In the genomic region with DNA sequence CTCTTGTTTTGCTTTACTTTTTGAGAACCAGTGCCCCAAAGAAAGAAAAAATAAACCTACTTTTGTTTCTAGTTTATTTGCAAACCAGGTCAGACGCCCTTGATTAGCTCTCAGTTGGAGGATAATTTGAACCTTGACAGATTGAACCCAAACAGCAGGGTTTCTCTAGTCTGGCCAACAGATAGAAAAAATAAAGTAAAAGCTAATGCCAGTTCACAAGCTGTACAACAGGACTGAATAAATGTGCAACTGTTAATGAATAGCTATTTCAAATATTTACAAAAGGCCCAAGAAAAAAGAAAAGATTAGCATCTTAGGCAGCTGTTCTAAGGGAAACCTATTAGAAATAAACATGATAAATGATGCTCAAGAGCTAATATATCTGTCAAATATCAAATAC, we compare ENCODE assay signal across 23 cellular contexts.
A peak's percentile ranks its signal among the peaks of the same experiment; 100 is the strongest.
DNase-seq lines count a peak whose midpoint lies in the region; ATAC-seq, FAIRE-seq and TF ChIP-seq lines count a peak whose summit lies in the region.
"Had no signal": no experiment of that assay in that cellular context is flagged by ENCODE, and none has a peak within 500 bp of the region (broad histone marks: within the 10 kb centered on the region; RNA-seq: fewer than 3 reads in every experiment).

No MANE protein-coding gene starts in this region.

- no peak for TF ChIP-seq POLR2A in A549 (IDR thresholded peaks at IDR 0.05; ENCODE audit: low read length)

- H3K4me3 ChIP-seq in A549 (no peak overlapping the region), HUES6 (ENCODE audit: low read depth, low read length) (no peak overlapping the region), SK-N-MC (no peak overlapping the region; the same call in 1 of the 2 replicates)
- H3K4me3 ChIP-seq: adrenal gland; BLaER1 treated with 17β-estradiol and CSF1 and Interleukin-3, amounts not matched to agents 10 nM and 100 nM; dorsolateral prefrontal cortex; ovary had no signal

- no peaks in the 10 kb centered on the region for H3K27me3 ChIP-seq in HUES6 (ENCODE audit: control insufficient read depth, insufficient read depth, low read length)
- H3K27me3 ChIP-seq: adrenal gland; BLaER1 treated with 17β-estradiol and CSF1 and Interleukin-3, amounts not matched to agents 10 nM and 100 nM; dorsolateral prefrontal cortex; ovary had no signal

- CTCF ChIA-PET in A549 (lab: Yijun Ruan, JAX) = no interaction called here

- H3K4me1 ChIP-seq in A549 (peaks cover 22% of the 10 kb centered on the region), HUES6 (ENCODE audit: control insufficient read depth, insufficient read depth, low read length) (peaks cover 41% of the 10 kb centered on the region)
- H3K4me1 ChIP-seq: adrenal gland; BLaER1 treated with 17β-estradiol and CSF1 and Interleukin-3, amounts not matched to agents 10 nM and 100 nM had no signal

- no peak overlapping the region for H3K9ac ChIP-seq in HUES6 (ENCODE audit: low read length)
- no peak overlapping the region for H3K9ac ChIP-seq in SK-N-MC (ENCODE audit: insufficient read length)
- H3K9ac ChIP-seq: BLaER1 treated with 17β-estradiol and CSF1 and Interleukin-3, amounts not matched to agents 10 nM and 100 nM had no signal

- H3K36me3 ChIP-seq in HUES6 (ENCODE audit: control insufficient read depth, insufficient read depth, low read length) (no peaks in the 10 kb centered on the region), SK-N-MC (ENCODE audit: insufficient read depth, low read length) (no peaks in the 10 kb centered on the region)
- H3K36me3 ChIP-seq: adrenal gland; BLaER1 treated with 17β-estradiol and CSF1 and Interleukin-3, amounts not matched to agents 10 nM and 100 nM; ovary had no signal

- H3K9me3 ChIP-seq in A549 (no peaks in the 10 kb centered on the region), HUES6 (ENCODE audit: control insufficient read depth, insufficient read depth, low read depth, low read length) (no peaks in the 10 kb centered on the region), SK-N-MC (ENCODE audit: low read depth, low read length) (no peaks in the 10 kb centered on the region)
- H3K9me3 ChIP-seq: adrenal gland; BLaER1 treated with 17β-estradiol and CSF1 and Interleukin-3, amounts not matched to agents 10 nM and 100 nM; ovary had no signal

- TF ChIP-seq CTCF in A549 (IDR thresholded peaks at IDR 0.05) = no peak

- FAIRE-seq in A549 (lab: Jason Lieb, UNC) = no peak
- FAIRE-seq: H54, urothelium cell line had no signal

- ATAC-seq in A549 (no peak), left lobe of liver (peak; percentile 96)
- ATAC-seq: naive thymus-derived CD4-positive, alpha-beta T cell had no signal

- 34% methylated on average over 1 of the region's 1 CpG for WGBS in A549 (ENCODE audit: missing lambda C conversion rate)

- peak overlapping the region; percentile 78 for H3K4me2 ChIP-seq in A549
- H3K4me2 ChIP-seq: BLaER1 treated with 17β-estradiol and CSF1 and Interleukin-3, amounts not matched to agents 10 nM and 100 nM had no signal

- POLR2A ChIA-PET in A549 (lab: Yijun Ruan, JAX) = interaction anchor here (1.4 kb wide), 1 partner anchor 722 kb away, joined by 5 read pairs; no protein-coding TSS in a partner anchor

- no peak for TF ChIP-seq EP300 in A549 (IDR thresholded peaks at IDR 0.05)

- no peak for TF ChIP-seq RAD21 in A549 (conservative IDR thresholded peaks at IDR 0.05 in 1 of 2, IDR thresholded peaks at IDR 0.05 in 1 of 2)

- H3K27ac ChIP-seq in A549 (peak overlapping the region; percentile 65 to 72), HUES6 (ENCODE audit: low read depth, low read length) (peak overlapping the region; percentile 76; the same call in 1 of the 2 replicates), SK-N-MC (peak overlapping the region; percentile 29)
- H3K27ac ChIP-seq: adrenal gland; BLaER1 treated with 17β-estradiol and CSF1 and Interleukin-3, amounts not matched to agents 10 nM and 100 nM; dorsolateral prefrontal cortex; ovary had no signal

- DNase-seq in A549 (ENCODE audit: low read depth in 1 of 2, low spot score in 1 of 2) = no peak
- no peak for DNase-seq in SK-N-MC (ENCODE audit: low read depth, low spot score)
- DNase-seq in left lobe of liver (ENCODE audit: low spot score) = no peak
- DNase-seq in amygdala (lab: John Stamatoyannopoulos, UW) = no peak
- DNase-seq in activated T-cell treated with anti-CD3 and anti-CD28 coated beads, Interleukin-2, amount 50 U/mL, for 1 hour = no peak
- DNase-seq in HuH-7.5 (ENCODE audit: low spot score) = no peak
- DNase-seq in HK-2 (ENCODE audit: unreplicated experiment) = no peak
- DNase-seq: activated B cell treated with CpG ODN at 0.5 μM for 24 hours; activated CD4-positive, alpha-beta T cell treated with anti-CD3 and anti-CD28 coated beads, Interleukin-2, amount 50 U/mL, for 48 hours; activated gamma-delta T cell; adrenal gland; dorsolateral prefrontal cortex; erythroblast; foreskin melanocyte; GDM1; mammary epithelial cell; naive thymus-derived CD4-positive, alpha-beta T cell; NCI-H1694 treated with DMSO at 0.1 percent for 48 hours; ovary had no signal

TF ChIP-seq in A549, 52 proteins besides CTCF, POLR2A, EP300 and RAD21:
- no peak for TF ChIP-seq FOSB (CRISPR knock-in tag; IDR thresholded peaks at IDR 0.05)
- peak; percentile 35; the same call in 1 of the 2 replicates for TF ChIP-seq GATA3 (IDR thresholded peaks at IDR 0.05; ENCODE audit: borderline replicate concordance)
